Comparison of ENCODE assay signal across 27 cellular contexts in genomic region chr21:28518620-28519019, GRCh38.
DNase-seq lines count a peak whose midpoint lies in the region; TF ChIP-seq lines count a peak whose summit lies in the region.
"Had no signal": no experiment of that assay in that cellular context is flagged by ENCODE, and none has a peak within 500 bp of the region (broad histone marks: within the 10 kb centered on the region; RNA-seq: fewer than 3 reads in every experiment).

No MANE protein-coding gene starts in this region.

- H3K4ac ChIP-seq in trophoblast cell (ENCODE audit: low read depth, low read length), result no peak overlapping the region

- H3K9me3 ChIP-seq in trophoblast cell (ENCODE audit: insufficient read depth, low read depth, low read length), result no peaks in the 10 kb centered on the region
- H3K9me3 ChIP-seq: A549, heart left ventricle had no signal

- in situ Hi-C loops in astrocyte of the spinal cord (cut with HindIII; ENCODE audit: low sequenced_read_pairs), result no loop called here

- no peak overlapping the region for H4K12ac ChIP-seq in trophoblast cell (ENCODE audit: low read depth, low read length)

- H2AFZ ChIP-seq in ACC112 (ENCODE audit: low read length, unreplicated experiment) (peak overlapping the region; percentile 1), trophoblast cell (ENCODE audit: insufficient read depth, low read length, poor library complexity) (no peak overlapping the region)

- DNase-seq in HCEC 1CT, result peak; percentile 15
- DNase-seq in astrocyte of the spinal cord (ENCODE audit: low read depth, low spot score), result peak; percentile 39
- peak; percentile 52 for DNase-seq in fibroblast of the aortic adventitia (ENCODE audit: low read depth)
- DNase-seq in kidney glomerular epithelial cell (lab: John Stamatoyannopoulos, UW), result no peak
- no peak for DNase-seq in D341Med (ENCODE audit: low spot score)
- no peak for DNase-seq in COR-L47 (lab: John Stamatoyannopoulos, UW)
- no peak for DNase-seq in trophoblast cell
- DNase-seq: activated CD4-positive, alpha-beta T cell treated with anti-CD3 and anti-CD28 coated beads for 36 hours; activated gamma-delta T cell; activated T-cell treated with anti-CD3 and anti-CD28 coated beads, Interleukin-2, amount 50 U/mL, for 1 hour; cortex of kidney; DMS79; heart left ventricle; KG1; left cardiac atrium; mesenchymal stem cell; NCI-H1048; NCI-H1694 treated with DMSO at 0.1 percent for 48 hours; nucleus accumbens; RPMI8226; stimulated activated CD4-positive, alpha-beta T cell treated with anti-CD3 and anti-CD28 coated beads, Interleukin-2, amount 100 ng/mL, for 24 hours; substantia nigra; T-helper 17 cell had no signal

- no peak overlapping the region for H4K91ac ChIP-seq in trophoblast cell (ENCODE audit: low read depth, low read length)

- H2BK120ac ChIP-seq in trophoblast cell (ENCODE audit: insufficient read depth, low read length, poor library complexity), result no peak overlapping the region

- no peak overlapping the region for H3K14ac ChIP-seq in trophoblast cell (ENCODE audit: low read length)

- no peak for TF ChIP-seq CTCF in astrocyte of the spinal cord (IDR thresholded peaks at IDR 0.05; ENCODE audit: low read depth, low read length)
- TF ChIP-seq CTCF in fibroblast of the aortic adventitia (IDR thresholded peaks at IDR 0.05; ENCODE audit: insufficient read depth, low read length), result no peak

- H3K36me3 ChIP-seq in ACC112 (ENCODE audit: insufficient read depth, low read length) (no peaks in the 10 kb centered on the region), trophoblast cell (ENCODE audit: control insufficient read depth in 1 of 2, insufficient read depth in 2 of 2, low read length in 2 of 2) (no peaks in the 10 kb centered on the region)
- H3K36me3 ChIP-seq: cardiac muscle cell, heart left ventricle had no signal

- H3K27ac ChIP-seq in ACC112 (ENCODE audit: low read depth, low read length) (peak overlapping the region; percentile 9; the same call in 1 of the 2 replicates), trophoblast cell (ENCODE audit: low read depth, low read length) (no peak overlapping the region)
- H3K27ac ChIP-seq: A549, cardiac muscle cell, skin epidermis had no signal

- no peaks in the 10 kb centered on the region for H3K79me2 ChIP-seq in ACC112 (ENCODE audit: control insufficient read depth, insufficient read depth, low read length, unreplicated experiment)
- H3K79me2 ChIP-seq in trophoblast cell (ENCODE audit: control insufficient read depth, insufficient read depth, low read length, poor library complexity), result no peaks in the 10 kb centered on the region

- H3K79me1 ChIP-seq in trophoblast cell (ENCODE audit: low read length), result no peaks in the 10 kb centered on the region

- H3K4me3 ChIP-seq in ACC112 (ENCODE audit: low read depth, low read length), result no peak overlapping the region
- no peak overlapping the region for H3K4me3 ChIP-seq in astrocyte of the spinal cord (ENCODE audit: low read depth, low read length)
- H3K4me3 ChIP-seq in fibroblast of the aortic adventitia (ENCODE audit: low read depth, low read length), result no peak overlapping the region
- H3K4me3 ChIP-seq in trophoblast cell (ENCODE audit: low read depth, low read length), result no peak overlapping the region
- H3K4me3 ChIP-seq: A549, cardiac muscle cell, heart left ventricle, skin epidermis had no signal

- no peak overlapping the region for H3K18ac ChIP-seq in trophoblast cell (ENCODE audit: low read length)

- no peak overlapping the region for H2BK12ac ChIP-seq in trophoblast cell (ENCODE audit: low read length)

- H3K27me3 ChIP-seq in ACC112 (ENCODE audit: insufficient read depth, low read length) (no peaks in the 10 kb centered on the region), trophoblast cell (ENCODE audit: insufficient read depth, low read length) (no peaks in the 10 kb centered on the region)
- H3K27me3 ChIP-seq: cardiac muscle cell, heart left ventricle had no signal

- peaks cover 27% of the 10 kb centered on the region for H3K4me1 ChIP-seq in ACC112 (ENCODE audit: control insufficient read depth, insufficient read depth, low read length, unreplicated experiment)
- H3K4me1 ChIP-seq in trophoblast cell (ENCODE audit: control insufficient read depth in 1 of 2, insufficient read depth in 2 of 2, low read length in 2 of 2), result no peaks in the 10 kb centered on the region
- H3K4me1 ChIP-seq: A549 had no signal

- H4K8ac ChIP-seq in trophoblast cell (ENCODE audit: low read depth, low read length), result no peak overlapping the region

- H3K4me2 ChIP-seq in trophoblast cell (ENCODE audit: low read length), result no peak overlapping the region
- H3K4me2 ChIP-seq: A549 had no signal

- no peak overlapping the region for H2AK5ac ChIP-seq in trophoblast cell (ENCODE audit: low read length)

- no CpG with 5 or more reads among the region's 3 CpGs for WGBS in trophoblast cell (ENCODE audit: extremely low coverage, insufficient coverage, insufficient read length)

- no peak overlapping the region for H3K23ac ChIP-seq in trophoblast cell (ENCODE audit: low read length)

- H2BK5ac ChIP-seq in trophoblast cell (ENCODE audit: low read depth, low read length, poor library complexity), result no peak overlapping the region

- H3K9ac ChIP-seq in trophoblast cell (ENCODE audit: low read length), result no peak overlapping the region

Comparison
In these comparisons a context has a peak if more than half of its experiments do, and no peak if none do; other contexts are left out.
1. DNase-seq: peak in HCEC 1CT (single experiment), astrocyte of the spinal cord (single experiment) and fibroblast of the aortic adventitia (single experiment); none in kidney glomerular epithelial cell (single experiment), D341Med (single experiment), COR-L47 (single experiment) and trophoblast cell (0 of 2).